11 cellular contexts compared by ENCODE assay signal in genomic region chr14:39034481-39035296, GRCh38.
A peak's percentile ranks its signal among the peaks of the same experiment; 100 is the strongest.
DNase-seq lines count a peak whose midpoint lies in the region; ATAC-seq and TF ChIP-seq lines count a peak whose summit lies in the region.
"Had no signal": no experiment of that assay in that cellular context is flagged by ENCODE, and none has a peak within 500 bp of the region (broad histone marks: within the 10 kb centered on the region; RNA-seq: fewer than 3 reads in every experiment).

No MANE protein-coding gene starts in this region.

- TF ChIP-seq CTCF in chondrocyte (IDR thresholded peaks at IDR 0.05), result peak; percentile 76

- no peaks in the 10 kb centered on the region for H3K9me3 Mint-ChIP-seq in chondrocyte (ENCODE audit: low read depth)
- H3K9me3 Mint-ChIP-seq: memory B cell had no signal

- peaks cover 30% of the 10 kb centered on the region for H3K36me3 Mint-ChIP-seq in chondrocyte (ENCODE audit: low read depth)

- H3K4me3 Mint-ChIP-seq in chondrocyte (ENCODE audit: unreplicated experiment), result no peak overlapping the region
- H3K4me3 Mint-ChIP-seq: memory B cell had no signal

- ATAC-seq in HG02763 (IDR thresholded peaks at IDR 0.05; ENCODE audit: unreplicated experiment) (no peak), HG03045 (IDR thresholded peaks at IDR 0.05; ENCODE audit: unreplicated experiment) (no peak), HG03520 (IDR thresholded peaks at IDR 0.05; ENCODE audit: unreplicated experiment) (no peak)

- H3K4me1 Mint-ChIP-seq in chondrocyte (ENCODE audit: low read depth), result no peaks in the 10 kb centered on the region

- DNase-seq in DMS53 treated with DMSO at 0.1 percent for 48 hours (lab: John Stamatoyannopoulos, UW; ENCODE audit: unreplicated experiment), result peak; percentile 9
- peak; percentile 30 for DNase-seq in NCI-H460 (ENCODE audit: extremely low read depth, low read depth)
- no peak for DNase-seq in chondrocyte (ENCODE audit: low spot score)
- peak; percentile 28 for DNase-seq in midbrain (lab: John Stamatoyannopoulos, UW)
- no peak for DNase-seq in mucosa of gallbladder (ENCODE audit: low spot score)
- DNase-seq: MM.1S, SW 1271 had no signal

- peak overlapping the region; percentile 3 for H3K27ac Mint-ChIP-seq in chondrocyte (ENCODE audit: unreplicated experiment)
- H3K27ac Mint-ChIP-seq: memory B cell had no signal

- H3K27me3 Mint-ChIP-seq in chondrocyte (ENCODE audit: low read depth), result no peaks in the 10 kb centered on the region
- H3K27me3 Mint-ChIP-seq: memory B cell had no signal

Comparison
In these comparisons a context has a peak if more than half of its experiments do, and no peak if none do; other contexts are left out.
1. DNase-seq: peak in DMS53 treated with DMSO at 0.1 percent for 48 hours (single experiment), NCI-H460 (single experiment) and midbrain (single experiment); none in chondrocyte (single experiment) and mucosa of gallbladder (single experiment).